In the genomic region with DNA sequence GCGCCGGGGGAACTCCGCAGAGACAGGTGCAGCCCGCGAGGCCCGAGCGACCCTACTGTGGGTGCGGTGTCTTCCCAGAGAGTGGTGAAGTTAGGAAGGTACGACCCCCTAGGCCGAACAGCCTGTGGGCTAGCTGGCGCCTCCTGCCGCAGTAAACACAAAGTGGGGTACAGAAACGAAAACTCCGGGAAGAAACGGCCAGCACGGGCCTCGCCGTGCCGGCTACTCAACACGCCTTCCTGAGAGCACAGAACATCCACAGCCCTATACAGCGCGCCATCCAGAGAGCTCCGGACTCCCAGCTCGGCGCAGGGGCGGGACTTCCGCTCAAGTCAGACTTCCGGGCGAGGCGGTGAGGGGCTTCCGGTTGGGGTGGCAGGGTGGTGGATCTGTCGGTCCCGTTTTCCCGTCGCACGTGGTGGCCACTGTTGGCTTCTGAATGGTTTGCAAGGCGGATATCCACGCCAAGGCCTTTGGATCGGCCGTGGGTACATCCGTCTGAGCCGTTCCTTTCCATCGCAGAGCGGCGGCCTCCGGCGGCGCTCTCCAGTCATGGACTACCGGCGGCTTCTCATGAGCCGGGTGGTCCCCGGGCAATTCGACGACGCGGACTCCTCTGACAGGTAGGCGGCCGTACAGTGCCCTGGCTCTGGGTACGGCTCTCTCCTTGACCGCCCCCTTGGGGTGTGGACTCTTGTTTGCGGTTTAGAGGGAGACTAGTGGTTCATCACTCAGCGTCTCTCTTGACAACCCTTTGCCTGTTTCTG, we compare ENCODE assay signal across 1 cellular context.
TF ChIP-seq lines count a peak whose summit lies in the region.

Gene CAGE1, minus strand, starts transcription at position 292 of the 767 bp plus-strand sequence. CDS start 2,569 bp downstream, outside the sequence.
Gene RIOK1, plus strand, starts transcription at position 358 of the 767 bp plus-strand sequence. Its CDS starts 195 bp downstream, at position 553.

TF ChIP-seq in HepG2, 621 proteins besides CTCF, POLR2A, EP300 and RAD21 (continued from another document and continues in another):
- TF ChIP-seq, protein P1, sequence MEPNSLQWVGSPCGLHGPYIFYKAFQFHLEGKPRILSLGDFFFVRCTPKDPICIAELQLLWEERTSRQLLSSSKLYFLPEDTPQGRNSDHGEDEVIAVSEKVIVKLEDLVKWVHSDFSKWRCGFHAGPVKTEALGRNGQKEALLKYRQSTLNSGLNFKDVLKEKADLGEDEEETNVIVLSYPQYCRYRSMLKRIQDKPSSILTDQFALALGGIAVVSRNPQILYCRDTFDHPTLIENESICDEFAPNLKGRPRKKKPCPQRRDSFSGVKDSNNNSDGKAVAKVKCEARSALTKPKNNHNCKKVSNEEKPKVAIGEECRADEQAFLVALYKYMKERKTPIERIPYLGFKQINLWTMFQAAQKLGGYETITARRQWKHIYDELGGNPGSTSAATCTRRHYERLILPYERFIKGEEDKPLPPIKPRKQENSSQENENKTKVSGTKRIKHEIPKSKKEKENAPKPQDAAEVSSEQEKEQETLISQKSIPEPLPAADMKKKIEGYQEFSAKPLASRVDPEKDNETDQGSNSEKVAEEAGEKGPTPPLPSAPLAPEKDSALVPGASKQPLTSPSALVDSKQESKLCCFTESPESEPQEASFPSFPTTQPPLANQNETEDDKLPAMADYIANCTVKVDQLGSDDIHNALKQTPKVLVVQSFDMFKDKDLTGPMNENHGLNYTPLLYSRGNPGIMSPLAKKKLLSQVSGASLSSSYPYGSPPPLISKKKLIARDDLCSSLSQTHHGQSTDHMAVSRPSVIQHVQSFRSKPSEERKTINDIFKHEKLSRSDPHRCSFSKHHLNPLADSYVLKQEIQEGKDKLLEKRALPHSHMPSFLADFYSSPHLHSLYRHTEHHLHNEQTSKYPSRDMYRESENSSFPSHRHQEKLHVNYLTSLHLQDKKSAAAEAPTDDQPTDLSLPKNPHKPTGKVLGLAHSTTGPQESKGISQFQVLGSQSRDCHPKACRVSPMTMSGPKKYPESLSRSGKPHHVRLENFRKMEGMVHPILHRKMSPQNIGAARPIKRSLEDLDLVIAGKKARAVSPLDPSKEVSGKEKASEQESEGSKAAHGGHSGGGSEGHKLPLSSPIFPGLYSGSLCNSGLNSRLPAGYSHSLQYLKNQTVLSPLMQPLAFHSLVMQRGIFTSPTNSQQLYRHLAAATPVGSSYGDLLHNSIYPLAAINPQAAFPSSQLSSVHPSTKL (CRISPR knock-in tag; IDR thresholded peaks at IDR 0.05) = peak; percentile 85
- TF ChIP-seq ZBTB38 (CRISPR knock-in tag; IDR thresholded peaks at IDR 0.05) = peak; percentile 87
- no peak for TF ChIP-seq CHD4 (IDR thresholded peaks at IDR 0.05; ENCODE audit: borderline replicate concordance, low read length)
- TF ChIP-seq ZNF317 (CRISPR knock-in tag; IDR thresholded peaks at IDR 0.05) = peak; percentile 86; the same call in 1 of the 2 replicates
- 0 out of 2 replicates have a peak, but pooled peaks have one; percentile 69 for TF ChIP-seq ZNF432 (CRISPR knock-in tag; IDR thresholded peaks at IDR 0.05; ENCODE audit: borderline replicate concordance)
- TF ChIP-seq ZNF44 (CRISPR knock-in tag; IDR thresholded peaks at IDR 0.05) = peak; percentile 98
- peak; percentile 55; the same call in 1 of the 2 replicates for TF ChIP-seq KLF12 (CRISPR knock-in tag; IDR thresholded peaks at IDR 0.05; ENCODE audit: borderline replicate concordance)
- TF ChIP-seq RELA (CRISPR knock-in tag; IDR thresholded peaks at IDR 0.05) = no peak
- no peak; the same call in 1 of the 2 replicates for TF ChIP-seq RARA (CRISPR knock-in tag; IDR thresholded peaks at IDR 0.05)
- TF ChIP-seq FIP1L1 (IDR thresholded peaks at IDR 0.05; ENCODE audit: borderline replicate concordance, insufficient read depth, low read depth, low read length) = no peak
- peak; percentile 95; the same call in 1 of the 2 replicates for TF ChIP-seq ZNF225 (CRISPR knock-in tag; IDR thresholded peaks at IDR 0.05)
- TF ChIP-seq ZNF281 (CRISPR knock-in tag; IDR thresholded peaks at IDR 0.05; ENCODE audit: borderline replicate concordance) = peak; percentile 46; the same call in 1 of the 2 replicates
- no peak for TF ChIP-seq ZNF614 (CRISPR knock-in tag; IDR thresholded peaks at IDR 0.05; ENCODE audit: borderline replicate concordance)
- TF ChIP-seq, protein P2, sequence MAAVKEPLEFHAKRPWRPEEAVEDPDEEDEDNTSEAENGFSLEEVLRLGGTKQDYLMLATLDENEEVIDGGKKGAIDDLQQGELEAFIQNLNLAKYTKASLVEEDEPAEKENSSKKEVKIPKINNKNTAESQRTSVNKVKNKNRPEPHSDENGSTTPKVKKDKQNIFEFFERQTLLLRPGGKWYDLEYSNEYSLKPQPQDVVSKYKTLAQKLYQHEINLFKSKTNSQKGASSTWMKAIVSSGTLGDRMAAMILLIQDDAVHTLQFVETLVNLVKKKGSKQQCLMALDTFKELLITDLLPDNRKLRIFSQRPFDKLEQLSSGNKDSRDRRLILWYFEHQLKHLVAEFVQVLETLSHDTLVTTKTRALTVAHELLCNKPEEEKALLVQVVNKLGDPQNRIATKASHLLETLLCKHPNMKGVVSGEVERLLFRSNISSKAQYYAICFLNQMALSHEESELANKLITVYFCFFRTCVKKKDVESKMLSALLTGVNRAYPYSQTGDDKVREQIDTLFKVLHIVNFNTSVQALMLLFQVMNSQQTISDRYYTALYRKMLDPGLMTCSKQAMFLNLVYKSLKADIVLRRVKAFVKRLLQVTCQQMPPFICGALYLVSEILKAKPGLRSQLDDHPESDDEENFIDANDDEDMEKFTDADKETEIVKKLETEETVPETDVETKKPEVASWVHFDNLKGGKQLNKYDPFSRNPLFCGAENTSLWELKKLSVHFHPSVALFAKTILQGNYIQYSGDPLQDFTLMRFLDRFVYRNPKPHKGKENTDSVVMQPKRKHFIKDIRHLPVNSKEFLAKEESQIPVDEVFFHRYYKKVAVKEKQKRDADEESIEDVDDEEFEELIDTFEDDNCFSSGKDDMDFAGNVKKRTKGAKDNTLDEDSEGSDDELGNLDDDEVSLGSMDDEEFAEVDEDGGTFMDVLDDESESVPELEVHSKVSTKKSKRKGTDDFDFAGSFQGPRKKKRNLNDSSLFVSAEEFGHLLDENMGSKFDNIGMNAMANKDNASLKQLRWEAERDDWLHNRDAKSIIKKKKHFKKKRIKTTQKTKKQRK (IDR thresholded peaks at IDR 0.05; ENCODE audit: low read length) = no peak
- TF ChIP-seq ZFP36L2 (CRISPR knock-in tag; IDR thresholded peaks at IDR 0.05) = no peak
- no peak for TF ChIP-seq LCORL (IDR thresholded peaks at IDR 0.05)
- peak; percentile 50 for TF ChIP-seq LCORL (CRISPR knock-in tag; IDR thresholded peaks at IDR 0.05)
- peak; percentile 75; the same call in 1 of the 2 replicates for TF ChIP-seq ZBTB39 (CRISPR knock-in tag; IDR thresholded peaks at IDR 0.05)
- TF ChIP-seq ZNF451 (CRISPR knock-in tag; IDR thresholded peaks at IDR 0.05) = peak; percentile 95; the same call in 1 of the 2 replicates
- peak; percentile 89 for TF ChIP-seq HOXA3 (CRISPR knock-in tag; IDR thresholded peaks at IDR 0.05)
- peak; percentile 83 for TF ChIP-seq ARHGAP35 (CRISPR knock-in tag; IDR thresholded peaks at IDR 0.05; ENCODE audit: borderline replicate concordance)
- peak; percentile 92 for TF ChIP-seq KLF15 (CRISPR knock-in tag; IDR thresholded peaks at IDR 0.05; ENCODE audit: borderline replicate concordance)
- TF ChIP-seq E2F5 (CRISPR knock-in tag; conservative IDR thresholded peaks at IDR 0.05) = peak; percentile 52; the same call in 1 of the 2 replicates
- TF ChIP-seq ZNF143 (CRISPR knock-in tag; IDR thresholded peaks at IDR 0.05) = peak; percentile 64; the same call in 1 of the 2 replicates
- TF ChIP-seq ZNF878 (CRISPR knock-in tag; IDR thresholded peaks at IDR 0.05) = peak; percentile 98
- peak; percentile 91 for TF ChIP-seq SMAD3 (CRISPR knock-in tag; IDR thresholded peaks at IDR 0.05)
- TF ChIP-seq, protein P3, sequence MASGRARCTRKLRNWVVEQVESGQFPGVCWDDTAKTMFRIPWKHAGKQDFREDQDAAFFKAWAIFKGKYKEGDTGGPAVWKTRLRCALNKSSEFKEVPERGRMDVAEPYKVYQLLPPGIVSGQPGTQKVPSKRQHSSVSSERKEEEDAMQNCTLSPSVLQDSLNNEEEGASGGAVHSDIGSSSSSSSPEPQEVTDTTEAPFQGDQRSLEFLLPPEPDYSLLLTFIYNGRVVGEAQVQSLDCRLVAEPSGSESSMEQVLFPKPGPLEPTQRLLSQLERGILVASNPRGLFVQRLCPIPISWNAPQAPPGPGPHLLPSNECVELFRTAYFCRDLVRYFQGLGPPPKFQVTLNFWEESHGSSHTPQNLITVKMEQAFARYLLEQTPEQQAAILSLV (CRISPR knock-in tag; IDR thresholded peaks at IDR 0.05; ENCODE audit: borderline replicate concordance) = peak; percentile 99
- TF ChIP-seq JUNB (CRISPR knock-in tag; IDR thresholded peaks at IDR 0.05; ENCODE audit: borderline replicate concordance) = peak; percentile 87; the same call in 1 of the 2 replicates
- TF ChIP-seq, protein P4, sequence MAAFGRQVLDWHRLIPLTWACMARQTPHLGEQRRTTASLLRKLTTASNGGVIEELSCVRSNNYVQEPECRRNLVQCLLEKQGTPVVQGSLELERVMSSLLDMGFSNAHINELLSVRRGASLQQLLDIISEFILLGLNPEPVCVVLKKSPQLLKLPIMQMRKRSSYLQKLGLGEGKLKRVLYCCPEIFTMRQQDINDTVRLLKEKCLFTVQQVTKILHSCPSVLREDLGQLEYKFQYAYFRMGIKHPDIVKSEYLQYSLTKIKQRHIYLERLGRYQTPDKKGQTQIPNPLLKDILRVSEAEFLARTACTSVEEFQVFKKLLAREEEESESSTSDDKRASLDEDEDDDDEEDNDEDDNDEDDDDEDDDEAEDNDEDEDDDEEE (CRISPR knock-in tag; IDR thresholded peaks at IDR 0.05) = peak; percentile 93
- TF ChIP-seq, protein P5, sequence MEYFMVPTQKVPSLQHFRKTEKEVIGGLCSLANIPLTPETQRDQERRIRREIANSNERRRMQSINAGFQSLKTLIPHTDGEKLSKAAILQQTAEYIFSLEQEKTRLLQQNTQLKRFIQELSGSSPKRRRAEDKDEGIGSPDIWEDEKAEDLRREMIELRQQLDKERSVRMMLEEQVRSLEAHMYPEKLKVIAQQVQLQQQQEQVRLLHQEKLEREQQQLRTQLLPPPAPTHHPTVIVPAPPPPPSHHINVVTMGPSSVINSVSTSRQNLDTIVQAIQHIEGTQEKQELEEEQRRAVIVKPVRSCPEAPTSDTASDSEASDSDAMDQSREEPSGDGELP (IDR thresholded peaks at IDR 0.05; ENCODE audit: borderline replicate concordance, low read depth) = peak; percentile 64; the same call in 1 of the 2 replicates
